18 cellular contexts compared by ENCODE assay signal in the genomic region with DNA sequence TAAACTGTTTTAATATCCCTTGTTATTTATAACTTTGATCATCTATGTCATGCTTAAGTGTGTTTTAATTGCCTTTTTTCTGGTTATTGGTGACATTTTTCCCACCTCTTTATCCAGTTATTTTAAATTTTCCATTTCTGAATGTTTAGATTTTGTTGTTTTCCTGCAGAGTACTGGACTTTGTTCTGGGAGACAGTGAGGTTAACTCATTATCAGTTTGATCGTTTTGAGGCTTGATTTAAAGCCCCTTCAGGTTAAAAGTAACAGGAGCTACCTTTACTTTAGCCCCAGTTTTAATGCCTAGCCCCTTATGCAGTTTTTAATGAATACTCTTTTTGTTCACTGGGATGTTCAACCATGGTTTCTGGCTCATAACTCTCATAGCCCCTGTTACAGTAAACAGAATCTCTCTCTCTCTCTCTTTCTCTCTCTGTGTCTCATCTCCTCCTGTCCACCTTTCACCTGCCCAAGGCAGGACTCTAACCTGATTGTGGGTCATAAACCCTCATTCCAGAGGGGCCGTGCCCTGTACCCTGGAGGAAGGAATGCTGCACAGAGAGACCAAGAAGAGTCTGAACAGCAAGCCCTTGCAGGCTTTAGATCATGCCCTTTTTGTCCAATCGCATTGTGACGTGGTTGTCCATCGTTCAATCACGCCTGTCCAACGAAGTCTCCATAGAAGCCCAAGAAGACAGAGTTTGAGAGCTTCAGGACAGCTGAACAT.
A peak's percentile ranks its signal among the peaks of the same experiment; 100 is the strongest.
DNase-seq lines count a peak whose midpoint lies in the region; ATAC-seq and TF ChIP-seq lines count a peak whose summit lies in the region.
"Had no signal": no experiment of that assay in that cellular context is flagged by ENCODE, and none has a peak within 500 bp of the region (broad histone marks: within the 10 kb centered on the region; RNA-seq: fewer than 3 reads in every experiment).

No MANE protein-coding gene starts in this region.

- CTCF ChIA-PET in MCF 10A (lab: Yijun Ruan, JAX) = interaction anchor here (0.6 to 1.2 kb wide), 2 partner anchors 40 to 400 kb away, joined by 3 to 4 read pairs; no protein-coding TSS in a partner anchor

- no peaks in the 10 kb centered on the region for H3K36me3 Mint-ChIP-seq in stimulated activated effector memory CD8-positive, alpha-beta T cell treated with anti-CD3 and anti-CD28 coated beads, Interleukin-12 subunit alpha, Interleukin-12 subunit beta, amount 100 ng/mL, for 72 hours
- H3K36me3 Mint-ChIP-seq in MCF 10A (ENCODE audit: insufficient read depth, unreplicated experiment) = no peaks in the 10 kb centered on the region
- H3K36me3 Mint-ChIP-seq: CD4-positive, CD25-positive, alpha-beta regulatory T cell; CD8-positive, alpha-beta memory T cell had no signal

- DNase-seq in LoVo (ENCODE audit: low spot score) (peak; percentile 38), left colon (no peak), NCI-H1930 (lab: John Stamatoyannopoulos, UW) (no peak), MCF 10A (ENCODE audit: unreplicated experiment) (no peak)
- no peak for DNase-seq in stimulated activated effector memory CD8-positive, alpha-beta T cell treated with anti-CD3 and anti-CD28 coated beads, Interleukin-12 subunit alpha, Interleukin-12 subunit beta, amount 100 ng/mL, for 72 hours (ENCODE audit: low spot score in 2 of 2)
- DNase-seq: ACHN; BE2C; C1 segment of cervical spinal cord; CD4-positive, CD25-positive, alpha-beta regulatory T cell; CD8-positive, alpha-beta memory T cell; COR-L47; DMS153; DMS79; GF-D8; GM23248; IMR-90 had no signal

- H3K4me1 Mint-ChIP-seq in stimulated activated effector memory CD8-positive, alpha-beta T cell treated with anti-CD3 and anti-CD28 coated beads, Interleukin-12 subunit alpha, Interleukin-12 subunit beta, amount 100 ng/mL, for 72 hours = no peaks in the 10 kb centered on the region
- H3K4me1 Mint-ChIP-seq in MCF 10A (ENCODE audit: insufficient read depth, unreplicated experiment) = no peaks in the 10 kb centered on the region
- H3K4me1 Mint-ChIP-seq: CD8-positive, alpha-beta memory T cell had no signal

- H3K27ac Mint-ChIP-seq in stimulated activated effector memory CD8-positive, alpha-beta T cell treated with anti-CD3 and anti-CD28 coated beads, Interleukin-12 subunit alpha, Interleukin-12 subunit beta, amount 100 ng/mL, for 72 hours = no peak overlapping the region
- no peak overlapping the region for H3K27ac Mint-ChIP-seq in MCF 10A (ENCODE audit: low read depth, unreplicated experiment)
- H3K27ac Mint-ChIP-seq: CD4-positive, CD25-positive, alpha-beta regulatory T cell; CD8-positive, alpha-beta memory T cell had no signal

- H3K27me3 Mint-ChIP-seq in MCF 10A (ENCODE audit: insufficient read depth, unreplicated experiment) = peaks cover 52% of the 10 kb centered on the region
- H3K27me3 Mint-ChIP-seq: CD4-positive, CD25-positive, alpha-beta regulatory T cell; CD8-positive, alpha-beta memory T cell had no signal

- H3K9me3 Mint-ChIP-seq in stimulated activated effector memory CD8-positive, alpha-beta T cell treated with anti-CD3 and anti-CD28 coated beads, Interleukin-12 subunit alpha, Interleukin-12 subunit beta, amount 100 ng/mL, for 72 hours = peaks cover 7% of the 10 kb centered on the region
- peaks cover 14% of the 10 kb centered on the region for H3K9me3 Mint-ChIP-seq in MCF 10A (ENCODE audit: unreplicated experiment)

- BruUV-seq in MCF 10A (replicated peaks; lab: Mats Ljungman, UMichigan) = no TSS peak

- intact Hi-C loops in left colon (cut with DNase I, micrococcal nuclease) (no loop called here), MCF 10A (cut with micrococcal nuclease) (no loop called here)

- ATAC-seq in left colon = peak; percentile 86
- peak; percentile 13 for ATAC-seq in stimulated activated effector memory CD8-positive, alpha-beta T cell treated with anti-CD3 and anti-CD28 coated beads, Interleukin-12 subunit alpha, Interleukin-12 subunit beta, amount 100 ng/mL, for 72 hours
- no peak for ATAC-seq in HG02759 (IDR thresholded peaks at IDR 0.05; ENCODE audit: unreplicated experiment)
- ATAC-seq: K562 had no signal

- no peak overlapping the region for H3K4me3 Mint-ChIP-seq in stimulated activated effector memory CD8-positive, alpha-beta T cell treated with anti-CD3 and anti-CD28 coated beads, Interleukin-12 subunit alpha, Interleukin-12 subunit beta, amount 100 ng/mL, for 72 hours
- H3K4me3 Mint-ChIP-seq in MCF 10A (ENCODE audit: unreplicated experiment) = no peak overlapping the region
- H3K4me3 Mint-ChIP-seq: CD4-positive, CD25-positive, alpha-beta regulatory T cell; CD8-positive, alpha-beta memory T cell had no signal

- no peak for TF ChIP-seq CTCF in MCF 10A (IDR thresholded peaks at IDR 0.05; ENCODE audit: unreplicated experiment)

- POLR2A ChIA-PET in MCF 10A (lab: Yijun Ruan, JAX) = no interaction called here
